9 cellular contexts compared by ENCODE assay signal in genomic region chr6:131134220-131134831, GRCh38. TPM values are rescaled to one million over a fixed set of nuclear protein-coding genes. Genes with fewer than 3 reads are reported as not detected.
DNase-seq lines count a peak whose midpoint lies in the region; ATAC-seq and TF ChIP-seq lines count a peak whose summit lies in the region.
"Had no signal": no experiment of that assay in that cellular context is flagged by ENCODE, and none has a peak within 500 bp of the region (broad histone marks: within the 10 kb centered on the region; RNA-seq: fewer than 3 reads in every experiment).

No MANE protein-coding gene starts in this region.

- peaks cover 17% of the 10 kb centered on the region for H3K4me1 Mint-ChIP-seq in chondrocyte (ENCODE audit: low read depth)
- peaks cover 19 to 23% of the 10 kb centered on the region in 2 donors for H3K4me1 Mint-ChIP-seq in natural killer cell

- H3K9ac ChIP-seq in HUES64 (ENCODE audit: low read depth, low read length): no peak overlapping the region

- no peak overlapping the region for H3K27ac ChIP-seq in HUES64 (ENCODE audit: low read depth, low read length)

- H3K4me1 ChIP-seq in HUES64 (ENCODE audit: insufficient read depth, low read length): peaks cover 7% of the 10 kb centered on the region; the same call in 1 of the 2 replicates
- H3K4me1 ChIP-seq: ascending aorta had no signal

- no peak overlapping the region for H3K27ac Mint-ChIP-seq in chondrocyte (ENCODE audit: unreplicated experiment)
- H3K27ac Mint-ChIP-seq in natural killer cell: peak overlapping the region; percentile 85 to 97

- intact Hi-C loops in natural killer cell (cut with micrococcal nuclease): no loop called here

- H3K36me3 Mint-ChIP-seq in chondrocyte (ENCODE audit: low read depth): no peaks in the 10 kb centered on the region
- H3K36me3 Mint-ChIP-seq in natural killer cell: no peaks in the 10 kb centered on the region

- H3K27me3 Mint-ChIP-seq in chondrocyte (ENCODE audit: low read depth) (no peaks in the 10 kb centered on the region), natural killer cell (ENCODE audit: low read depth in 2 of 2) (peaks cover 0 to 3% of the 10 kb centered on the region in 2 donors)

- no peak for ATAC-seq in natural killer cell
- no peak for ATAC-seq in HG02642 (IDR thresholded peaks at IDR 0.05; ENCODE audit: poor library complexity, unreplicated experiment)

- CTCF ChIA-PET in AG04449 (lab: Yijun Ruan, JAX): interaction anchor here (0.7 to 1.9 kb wide), 7 partner anchors 12 to 401 kb away, joined by 3 to 7 read pairs (median 3); no protein-coding TSS in a partner anchor

- H3K9me3 Mint-ChIP-seq in chondrocyte (ENCODE audit: low read depth) (no peaks in the 10 kb centered on the region), natural killer cell (no peaks in the 10 kb centered on the region)

- peak overlapping the region; percentile 73 for H3K4me3 ChIP-seq in AG04449 (ENCODE audit: low read depth, low read length)
- H3K4me3 ChIP-seq in HUES64 (ENCODE audit: low read length): peak overlapping the region; percentile 54

- H3K9me3 ChIP-seq in HUES64 (ENCODE audit: insufficient read depth, low read depth, low read length): no peaks in the 10 kb centered on the region
- H3K9me3 ChIP-seq: ascending aorta had no signal

- TF ChIP-seq CTCF in AG04449 (IDR thresholded peaks at IDR 0.05; ENCODE audit: insufficient read depth, low read length, missing control alignments) (no peak), chondrocyte (IDR thresholded peaks at IDR 0.05) (no peak), natural killer cell (IDR thresholded peaks at IDR 0.05) (no peak)

- DNase-seq in AG04449 (ENCODE audit: low read depth, low spot score): no peak
- DNase-seq in chondrocyte (ENCODE audit: low spot score): no peak
- no peak for DNase-seq in natural killer cell
- DNase-seq in NCI-H1694 (lab: John Stamatoyannopoulos, UW): no peak
- no peak for DNase-seq in DMS114 treated with DMSO at 0.1 percent for 48 hours (lab: John Stamatoyannopoulos, UW; ENCODE audit: unreplicated experiment)
- DNase-seq in T1000 (lab: John Stamatoyannopoulos, UW): no peak

- peaks cover 19% of the 10 kb centered on the region; the same call in 1 of the 2 replicates for H3K27me3 ChIP-seq in HUES64 (ENCODE audit: insufficient read depth, low read length)
- H3K27me3 ChIP-seq: ascending aorta had no signal

- H3K36me3 ChIP-seq in HUES64 (ENCODE audit: insufficient read depth, low read length): no peaks in the 10 kb centered on the region
- H3K36me3 ChIP-seq: ascending aorta had no signal

- H3K4me3 Mint-ChIP-seq in chondrocyte (ENCODE audit: unreplicated experiment) (peak overlapping the region; percentile 79), natural killer cell (peak overlapping the region; percentile 90)

- WGBS in HUES64: 94% methylated on average over 12 of the region's 12 CpGs

- POLR2A ChIA-PET in AG04449 (lab: Yijun Ruan, JAX): no interaction called here

RNA-seq across cellular contexts. Expression of gene AKAP7, which starts 0.9 kb away (rescaled TPM):
- 13.5 TPM for polyA plus RNA-seq in HUES64 (2013, experiment 1 of 2)
- 13.7 TPM for polyA plus RNA-seq in HUES64 (2013, experiment 2 of 2)
- total RNA-seq in chondrocyte: 2.9 to 5.0 TPM (median 3.5 TPM) in 3 replicates
- total RNA-seq in natural killer cell: 10 to 100 TPM; 13.5 to 21.0 (median 14.7) TPM
